Comparison of ENCODE assay signal across 8 cellular contexts in the genomic region with DNA sequence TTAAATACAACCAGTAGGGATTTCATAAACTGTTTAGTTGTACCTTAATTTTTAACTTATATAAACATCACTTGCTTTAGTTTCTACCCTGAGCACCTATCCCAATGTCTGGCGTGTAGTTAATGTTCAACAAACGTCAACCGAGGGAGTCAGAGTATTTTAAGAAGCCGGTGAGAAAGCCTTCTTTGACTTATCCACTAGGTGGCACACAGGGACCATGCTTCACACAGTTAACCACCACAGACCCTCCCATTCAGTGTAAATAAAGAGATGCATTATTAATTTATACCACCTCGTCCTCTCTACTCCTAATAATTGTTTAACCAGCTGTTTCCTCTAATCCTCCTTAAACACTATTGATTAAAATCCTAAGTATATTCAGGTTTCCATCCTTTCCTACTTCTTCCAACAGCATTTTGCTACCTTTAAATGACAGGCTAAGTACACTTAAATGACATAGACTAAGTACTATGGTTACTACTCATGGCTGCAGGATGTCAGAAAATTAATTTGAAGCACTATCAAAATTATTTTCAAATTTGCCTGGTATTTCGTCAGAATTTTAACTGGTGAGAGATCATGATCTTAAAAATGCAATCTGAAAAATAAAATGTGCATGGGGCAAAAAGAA. TPM values are rescaled to one million over a fixed set of nuclear protein-coding genes. Genes with fewer than 3 reads are reported as not detected.
A peak's percentile ranks its signal among the peaks of the same experiment; 100 is the strongest.
DNase-seq lines count a peak whose midpoint lies in the region; ATAC-seq, FAIRE-seq and TF ChIP-seq lines count a peak whose summit lies in the region.

No MANE protein-coding gene starts in this region.

- H3K4me1 ChIP-seq in heart right ventricle (peaks cover 0 to 18% (median 9%) of the 10 kb centered on the region in 9 donors), gastrocnemius medialis (peaks cover 0 to 5% of the 10 kb centered on the region in 2 donors)
- H3K4me1 ChIP-seq in effector memory CD4-positive, alpha-beta T cell (ENCODE audit: control insufficient read depth, insufficient read depth, low read length, poor library complexity, severe bottlenecking): peaks cover 6% of the 10 kb centered on the region

- 3 to 4% methylated on average over 6 of the region's 6 CpGs for WGBS in heart right ventricle, 2 donors

- H3K27me3 ChIP-seq in heart right ventricle (peaks cover 0 to 66% (median 34%) of the 10 kb centered on the region in 7 donors), gastrocnemius medialis (peaks cover 21 to 35% (median 23%) of the 10 kb centered on the region in 3 donors)
- H3K27me3 ChIP-seq in effector memory CD4-positive, alpha-beta T cell (replicated peaks; ENCODE audit: control insufficient read depth, insufficient read depth, low read length, poor library complexity, severe bottlenecking): peaks cover 24% of the 10 kb centered on the region

- intact Hi-C loops in heart right ventricle (cut with DNase I) (no loop called here), gastrocnemius medialis (cut with DNase I; ENCODE audit: low total_unique reads) (no loop called here)

- peak; percentile 74 for FAIRE-seq in G401.6 (lab: Jason Lieb, UNC)

- no peak for TF ChIP-seq POLR2A in gastrocnemius medialis (IDR thresholded peaks at IDR 0.05)

- TF ChIP-seq CTCF in heart right ventricle (IDR thresholded peaks at IDR 0.05) (peak; percentile 55 to 86 (median 80)), gastrocnemius medialis (IDR thresholded peaks at IDR 0.05 in 4 of 5, conservative IDR thresholded peaks at IDR 0.05 in 1 of 5) (peak; percentile 31 to 63 (median 44))

- no peaks in the 10 kb centered on the region for H3K9me3 ChIP-seq in heart right ventricle
- H3K9me3 ChIP-seq in gastrocnemius medialis: no peaks in the 10 kb centered on the region
- H3K9me3 ChIP-seq in effector memory CD4-positive, alpha-beta T cell (ENCODE audit: control insufficient read depth, low read length): no peaks in the 10 kb centered on the region

- H3K27me3 Mint-ChIP-seq in activated naive CD8-positive, alpha-beta T cell treated with anti-CD3 and anti-CD28 coated beads for 36 hours: peaks cover 58% of the 10 kb centered on the region

- ATAC-seq in GM21423 (IDR thresholded peaks at IDR 0.05; ENCODE audit: unreplicated experiment): peak; percentile 81
- peak; percentile 81 for ATAC-seq in HG03520 (IDR thresholded peaks at IDR 0.05; ENCODE audit: unreplicated experiment)
- peak in 7 of 8 donors; percentile 38 to 74 (median 66) for ATAC-seq in heart right ventricle
- no peak for ATAC-seq in gastrocnemius medialis

- in situ Hi-C loops in gastrocnemius medialis (cut with MboI; ENCODE audit: low sequenced_read_pairs in 4 of 4): no loop called here

- no peaks in the 10 kb centered on the region for H3K36me3 ChIP-seq in heart right ventricle
- no peaks in the 10 kb centered on the region for H3K36me3 ChIP-seq in gastrocnemius medialis
- no peaks in the 10 kb centered on the region for H3K36me3 ChIP-seq in effector memory CD4-positive, alpha-beta T cell (ENCODE audit: control insufficient read depth, insufficient read depth, low read length)

- no peak overlapping the region for H3K27ac Mint-ChIP-seq in activated naive CD8-positive, alpha-beta T cell treated with anti-CD3 and anti-CD28 coated beads for 36 hours

- DNase-seq in NCI-H446 (lab: John Stamatoyannopoulos, UW) (peak; percentile 48 to 86), heart right ventricle (peak in 1 of 2 donors; percentile 55), gastrocnemius medialis (no peak)
- peak; percentile 3 for DNase-seq in activated naive CD8-positive, alpha-beta T cell treated with anti-CD3 and anti-CD28 coated beads for 36 hours
- no peak for DNase-seq in effector memory CD4-positive, alpha-beta T cell

- H3K36me3 Mint-ChIP-seq in activated naive CD8-positive, alpha-beta T cell treated with anti-CD3 and anti-CD28 coated beads for 36 hours: no peaks in the 10 kb centered on the region

- H3K4me3 ChIP-seq in heart right ventricle (no peak overlapping the region), gastrocnemius medialis (no peak overlapping the region)
- no peak overlapping the region for H3K4me3 ChIP-seq in effector memory CD4-positive, alpha-beta T cell (ENCODE audit: insufficient read depth, low read depth, low read length, poor library complexity, severe bottlenecking)

- no peaks in the 10 kb centered on the region for H3K9me3 Mint-ChIP-seq in activated naive CD8-positive, alpha-beta T cell treated with anti-CD3 and anti-CD28 coated beads for 36 hours

- no peak overlapping the region for H3K4me3 Mint-ChIP-seq in activated naive CD8-positive, alpha-beta T cell treated with anti-CD3 and anti-CD28 coated beads for 36 hours

- H3K4me1 Mint-ChIP-seq in activated naive CD8-positive, alpha-beta T cell treated with anti-CD3 and anti-CD28 coated beads for 36 hours: no peaks in the 10 kb centered on the region

- no peak overlapping the region for H3K27ac ChIP-seq in heart right ventricle
- H3K27ac ChIP-seq in gastrocnemius medialis: no peak overlapping the region
- no peak overlapping the region for H3K27ac ChIP-seq in effector memory CD4-positive, alpha-beta T cell (ENCODE audit: insufficient read depth, low read length, poor library complexity, severe bottlenecking)

RNA-seq across cellular contexts. Expression of a gene that starts 2.3 kb away (rescaled TPM):
- total RNA-seq in activated naive CD8-positive, alpha-beta T cell treated with anti-CD3 and anti-CD28 coated beads for 36 hours: not detected
- 1 to 10 TPM in 6 of 10 donors, under 1 TPM in 3, not detected in 1; 0.38 to 4.4 (median 1.1) TPM for total RNA-seq in heart right ventricle
- under 1 TPM; 0.07 to 0.29 TPM for polyA plus RNA-seq in heart right ventricle
- total RNA-seq in gastrocnemius medialis: not detected

Comparison
In these comparisons a context has a peak if more than half of its experiments do, and no peak if none do; other contexts are left out.
1. ATAC-seq: peak in GM21423 (single experiment), HG03520 (single experiment) and heart right ventricle (7 of 8); none in gastrocnemius medialis (0 of 2).
2. DNase-seq: peak in NCI-H446 (2 of 2) and activated naive CD8-positive, alpha-beta T cell treated with anti-CD3 and anti-CD28 coated beads for 36 hours (single experiment); none in gastrocnemius medialis (0 of 2) and effector memory CD4-positive, alpha-beta T cell (0 of 3).